ENCODE assay signal across 22 cellular contexts in genomic region chr12:104510873-104511243, GRCh38. TPM values are rescaled to one million over a fixed set of nuclear protein-coding genes. Genes with fewer than 3 reads are reported as not detected.
DNase-seq lines count a peak whose midpoint lies in the region; ATAC-seq, FAIRE-seq and TF ChIP-seq lines count a peak whose summit lies in the region.
"Had no signal": no experiment of that assay in that cellular context is flagged by ENCODE, and none has a peak within 500 bp of the region (broad histone marks: within the 10 kb centered on the region; RNA-seq: fewer than 3 reads in every experiment).

No MANE protein-coding gene starts in this region.

- no peaks in the 10 kb centered on the region for H3K27me3 Mint-ChIP-seq in activated naive CD8-positive, alpha-beta T cell treated with anti-CD3 and anti-CD28 coated beads, Interleukin-2, amount 10 ng/mL, durations not matched to agents 7 days and 5 days
- no peaks in the 10 kb centered on the region for H3K27me3 Mint-ChIP-seq in activated naive CD8-positive, alpha-beta T cell treated with anti-CD3 and anti-CD28 coated beads for 36 hours
- H3K27me3 Mint-ChIP-seq: stimulated activated naive CD8-positive, alpha-beta T cell treated with anti-CD3 and anti-CD28 coated beads, Interleukin-15, Interleukin-2, amounts not matched to agents 100 ng/mL and 50 ng/mL, for 24 hours had no signal

- POLR2A ChIA-PET in activated naive CD8-positive, alpha-beta T cell treated with anti-CD3 and anti-CD28 coated beads, Interleukin-2, amount 10 ng/mL, durations not matched to agents 7 days and 5 days (lab: Charles Lee) = interaction anchor here (0.8 to 1.0 kb wide), 2 partner anchors 32 to 42 kb away, joined by 3 to 5 read pairs; no protein-coding TSS in a partner anchor
- POLR2A ChIA-PET in endothelial cell of umbilical vein (lab: Charles Lee) = no interaction called here

- H3K27me3 ChIP-seq in endothelial cell of umbilical vein (ENCODE audit: control insufficient read depth in 2 of 2, insufficient read depth in 2 of 2, low read length in 2 of 2) = no peaks in the 10 kb centered on the region
- H3K27me3 ChIP-seq: ascending aorta, cardiac muscle cell, gastroesophageal sphincter had no signal

- H3K9ac ChIP-seq in SK-N-MC (ENCODE audit: insufficient read length) (no peak overlapping the region), endothelial cell of umbilical vein (replicated peaks; ENCODE audit: extremely low read depth, insufficient read depth, low read length) (no peak overlapping the region)

- no peak overlapping the region for H3K4me3 ChIP-seq in SK-N-MC
- no peak overlapping the region for H3K4me3 ChIP-seq in endothelial cell of umbilical vein (replicated peaks in 1 of 3; ENCODE audit: insufficient read depth in 1 of 3, low read depth in 1 of 3, low read length in 3 of 3)
- H3K4me3 ChIP-seq: ascending aorta, cardiac muscle cell, gastroesophageal sphincter, thoracic aorta had no signal

- no peak for FAIRE-seq in endothelial cell of umbilical vein (lab: Jason Lieb, UNC)
- FAIRE-seq: H54, urothelium cell line had no signal

- intact Hi-C loops in endothelial cell of umbilical vein (cut with micrococcal nuclease) (no loop called here), posterior vena cava (cut with DNase I) (no loop called here)

- H3K4me1 Mint-ChIP-seq in activated naive CD8-positive, alpha-beta T cell treated with anti-CD3 and anti-CD28 coated beads, Interleukin-2, amount 10 ng/mL, durations not matched to agents 7 days and 5 days = peaks cover 52% of the 10 kb centered on the region
- H3K4me1 Mint-ChIP-seq in activated naive CD8-positive, alpha-beta T cell treated with anti-CD3 and anti-CD28 coated beads for 36 hours = peaks cover 23% of the 10 kb centered on the region

- H3K9me3 Mint-ChIP-seq in activated naive CD8-positive, alpha-beta T cell treated with anti-CD3 and anti-CD28 coated beads, Interleukin-2, amount 10 ng/mL, durations not matched to agents 7 days and 5 days = peaks cover 8% of the 10 kb centered on the region
- H3K9me3 Mint-ChIP-seq in activated naive CD8-positive, alpha-beta T cell treated with anti-CD3 and anti-CD28 coated beads for 36 hours = no peaks in the 10 kb centered on the region

- TF ChIP-seq POLR2A in endothelial cell of umbilical vein (IDR thresholded peaks at IDR 0.05; ENCODE audit: low read depth, low read length) = no peak

- no peak for ATAC-seq in activated naive CD8-positive, alpha-beta T cell treated with anti-CD3 and anti-CD28 coated beads, Interleukin-2, amount 10 ng/mL, durations not matched to agents 7 days and 5 days (ENCODE audit: low read depth)
- ATAC-seq: gastroesophageal sphincter, left colon had no signal

- H3K9me1 ChIP-seq in endothelial cell of umbilical vein (replicated peaks; ENCODE audit: control insufficient read depth, extremely low read depth, insufficient read depth, low read length) = no peaks in the 10 kb centered on the region

- no peak overlapping the region for H3K4me2 ChIP-seq in endothelial cell of umbilical vein (ENCODE audit: insufficient read depth, low read length)

- H2AFZ ChIP-seq in endothelial cell of umbilical vein (ENCODE audit: low read depth, low read length) = no peak overlapping the region

- dilution Hi-C loops in endothelial cell of umbilical vein (cut with MboI; ENCODE audit: extremely low pct_ligation_motif_present, low sequenced_read_pairs) = no loop called here

- H3K9me3 ChIP-seq in SK-N-MC (ENCODE audit: low read depth, low read length) (no peaks in the 10 kb centered on the region), endothelial cell of umbilical vein (replicated peaks; ENCODE audit: control insufficient read depth, insufficient read depth, low read length) (no peaks in the 10 kb centered on the region)
- H3K9me3 ChIP-seq: ascending aorta, gastroesophageal sphincter, thoracic aorta had no signal

- H4K20me1 ChIP-seq in endothelial cell of umbilical vein (replicated peaks; ENCODE audit: control insufficient read depth, extremely low read depth, insufficient read depth, low read length) = no peaks in the 10 kb centered on the region

- peak overlapping the region; percentile 57 for H3K27ac ChIP-seq in SK-N-MC
- no peak overlapping the region for H3K27ac ChIP-seq in endothelial cell of umbilical vein (ENCODE audit: insufficient read depth, low read depth, low read length)
- H3K27ac ChIP-seq: ascending aorta, cardiac muscle cell, gastroesophageal sphincter, thoracic aorta had no signal

- no peak for DNase-seq in activated naive CD8-positive, alpha-beta T cell treated with anti-CD3 and anti-CD28 coated beads, Interleukin-2, amount 10 ng/mL, durations not matched to agents 7 days and 5 days
- DNase-seq in activated naive CD8-positive, alpha-beta T cell treated with anti-CD3 and anti-CD28 coated beads for 36 hours = no peak
- DNase-seq in SK-N-MC (ENCODE audit: low read depth, low spot score) (no peak), endothelial cell of umbilical vein (ENCODE audit: low read depth, low spot score) (peak; percentile 46), posterior vena cava (ENCODE audit: low spot score) (no peak), CD1c-positive myeloid dendritic cell (ENCODE audit: extremely low spot score) (no peak)
- DNase-seq in effector CD4-positive, alpha-beta T cell = no peak
- DNase-seq: activated naive CD4-positive, alpha-beta T cell; activated T-cell treated with anti-CD3 and anti-CD28 coated beads, Interleukin-2, amount 50 U/mL, for 1 hour; hippocampal formation; left colon; NCI-H1092; NCI-H1694 treated with DMSO at 0.1 percent for 48 hours; NCI-H524; T1000 had no signal

- H3K36me3 ChIP-seq in SK-N-MC (ENCODE audit: insufficient read depth, low read length) (no peaks in the 10 kb centered on the region), endothelial cell of umbilical vein (ENCODE audit: control insufficient read depth in 2 of 2, extremely low read depth in 1 of 2, insufficient read depth in 2 of 2, low read length in 2 of 2) (no peaks in the 10 kb centered on the region)
- H3K36me3 ChIP-seq: ascending aorta, cardiac muscle cell, gastroesophageal sphincter, thoracic aorta had no signal

- peaks cover 60% of the 10 kb centered on the region for H3K36me3 Mint-ChIP-seq in activated naive CD8-positive, alpha-beta T cell treated with anti-CD3 and anti-CD28 coated beads, Interleukin-2, amount 10 ng/mL, durations not matched to agents 7 days and 5 days
- peaks cover 12% of the 10 kb centered on the region for H3K36me3 Mint-ChIP-seq in activated naive CD8-positive, alpha-beta T cell treated with anti-CD3 and anti-CD28 coated beads for 36 hours

- H3K79me2 ChIP-seq in endothelial cell of umbilical vein (ENCODE audit: control insufficient read depth, insufficient read depth, low read length) = peaks cover 23% of the 10 kb centered on the region

- TF ChIP-seq CTCF in endothelial cell of umbilical vein (IDR thresholded peaks at IDR 0.05; ENCODE audit: extremely low read depth in 1 of 2, insufficient read depth in 1 of 2, low read depth in 1 of 2, low read length in 2 of 2) = no peak

- peak overlapping the region; percentile 58 for H3K4me3 Mint-ChIP-seq in activated naive CD8-positive, alpha-beta T cell treated with anti-CD3 and anti-CD28 coated beads, Interleukin-2, amount 10 ng/mL, durations not matched to agents 7 days and 5 days
- no peak overlapping the region for H3K4me3 Mint-ChIP-seq in activated naive CD8-positive, alpha-beta T cell treated with anti-CD3 and anti-CD28 coated beads for 36 hours
- H3K4me3 Mint-ChIP-seq: stimulated activated naive CD8-positive, alpha-beta T cell treated with anti-CD3 and anti-CD28 coated beads, Interleukin-15, Interleukin-2, amounts not matched to agents 100 ng/mL and 50 ng/mL, for 24 hours had no signal

- CTCF ChIA-PET in endothelial cell of umbilical vein (lab: Charles Lee) = interaction anchor here (0.6 kb wide), 1 partner anchor 10 kb away, joined by 4 read pairs; no protein-coding TSS in a partner anchor

- no peak overlapping the region for H3K27ac Mint-ChIP-seq in activated naive CD8-positive, alpha-beta T cell treated with anti-CD3 and anti-CD28 coated beads, Interleukin-2, amount 10 ng/mL, durations not matched to agents 7 days and 5 days
- H3K27ac Mint-ChIP-seq in activated naive CD8-positive, alpha-beta T cell treated with anti-CD3 and anti-CD28 coated beads for 36 hours = no peak overlapping the region
- H3K27ac Mint-ChIP-seq: stimulated activated naive CD8-positive, alpha-beta T cell treated with anti-CD3 and anti-CD28 coated beads, Interleukin-15, Interleukin-2, amounts not matched to agents 100 ng/mL and 50 ng/mL, for 24 hours had no signal

- no TSS peak for BruUV-seq in endothelial cell of umbilical vein (replicated peaks; lab: Mats Ljungman, UMichigan)

- H3K4me1 ChIP-seq in endothelial cell of umbilical vein (ENCODE audit: control insufficient read depth, extremely low read depth, insufficient read depth, low read length) = peaks cover 10% of the 10 kb centered on the region

TF ChIP-seq in endothelial cell of umbilical vein, 7 proteins besides CTCF, POLR2A, EP300 and RAD21 (continues in another document):
- TF ChIP-seq POLR2AphosphoS5 (IDR thresholded peaks at IDR 0.05; ENCODE audit: insufficient read depth, low read depth, low read length) (no peak), MAX (IDR thresholded peaks at IDR 0.05; ENCODE audit: insufficient read depth, insufficient read length) (no peak), JUN (IDR thresholded peaks at IDR 0.05; ENCODE audit: borderline replicate concordance, insufficient read depth, insufficient read length, low read depth) (no peak), MYC (IDR thresholded peaks at IDR 0.05; ENCODE audit: low read depth, low read length) (no peak), FOS (IDR thresholded peaks at IDR 0.05; ENCODE audit: borderline replicate concordance, insufficient read depth, low read length) (no peak), EZH2 (IDR thresholded peaks at IDR 0.05; ENCODE audit: borderline replicate concordance, low read depth, low read length, severe bottlenecking) (no peak)

RNA-seq across cellular contexts. Expression of gene CHST11, which starts 54.1 kb away (rescaled TPM):
- total RNA-seq in activated naive CD8-positive, alpha-beta T cell treated with anti-CD3 and anti-CD28 coated beads, Interleukin-2, amount 10 ng/mL, durations not matched to agents 7 days and 5 days = 10 to 100 TPM; 64.9 to 72.9 TPM
- 10 to 100 TPM; 19.1 to 21.9 TPM for total RNA-seq in activated naive CD8-positive, alpha-beta T cell treated with anti-CD3 and anti-CD28 coated beads for 36 hours
- total RNA-seq in endothelial cell of umbilical vein (20.9 and 24.2 TPM in 2 replicates), posterior vena cava (10 to 100 TPM; 17.1 to 17.4 TPM)
- polyA plus RNA-seq in endothelial cell of umbilical vein = 19.7 and 21.9 TPM in 2 replicates
- polyA plus RNA-seq in endothelial cell of umbilical vein (2011; cell fraction: cytosol; rRNA removed) = 17.6 and 19.9 TPM in 2 replicates
- 14.8 and 15.5 TPM in 2 replicates for polyA plus RNA-seq in endothelial cell of umbilical vein (2011; cell fraction: nucleus; rRNA removed)
- polyA plus RNA-seq in endothelial cell of umbilical vein (2012) = 18.2 and 18.4 TPM in 2 replicates
- 13.4 and 17.2 TPM in 2 replicates for polyA minus RNA-seq in endothelial cell of umbilical vein
- 0.41 TPM for polyA minus RNA-seq in endothelial cell of umbilical vein (2011; cell fraction: cytosol; rRNA and poly(A)+ RNA removed)
- 20.7 and 22.8 TPM in 2 replicates for polyA minus RNA-seq in endothelial cell of umbilical vein (2011; cell fraction: nucleus; rRNA and poly(A)+ RNA removed)
